In the genomic region with DNA sequence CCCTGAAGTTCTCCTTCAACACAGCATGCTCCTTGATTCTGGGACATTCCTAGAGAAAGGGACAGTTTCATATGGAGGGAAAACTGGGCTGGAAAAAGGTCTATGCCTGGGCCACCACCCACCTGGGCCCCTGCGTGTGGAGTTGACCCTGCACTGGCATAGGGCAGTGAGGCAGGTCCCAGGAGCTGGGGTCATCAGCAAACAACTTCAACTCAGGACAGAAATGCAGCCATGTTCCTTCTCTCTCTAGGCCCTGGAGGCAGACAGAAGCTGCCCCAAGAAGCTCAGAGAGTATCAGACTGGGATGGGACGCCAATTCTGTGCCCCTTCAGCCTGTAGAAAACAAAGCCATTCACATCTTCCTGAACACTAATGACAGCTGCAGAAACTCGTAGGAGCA, we compare ENCODE assay signal across 21 cellular contexts.
"Had no signal": no experiment of that assay in that cellular context is flagged by ENCODE, and none has a peak within 500 bp of the region (broad histone marks: within the 10 kb centered on the region; RNA-seq: fewer than 3 reads in every experiment).

No MANE protein-coding gene starts in this region.

- H3K4me3 Mint-ChIP-seq: endodermal cell; naive thymus-derived CD8-positive, alpha-beta T cell; stimulated activated effector memory CD8-positive, alpha-beta T cell treated with anti-CD3 and anti-CD28 coated beads, Interleukin-12 subunit alpha, Interleukin-12 subunit beta, amount 100 ng/mL, for 72 hours; type B pancreatic cell had no signal

- H3K27ac Mint-ChIP-seq: endodermal cell; naive thymus-derived CD8-positive, alpha-beta T cell; stimulated activated effector memory CD8-positive, alpha-beta T cell treated with anti-CD3 and anti-CD28 coated beads, Interleukin-12 subunit alpha, Interleukin-12 subunit beta, amount 100 ng/mL, for 72 hours; type B pancreatic cell had no signal

- H3K4me1 ChIP-seq: suprapubic skin, thyroid gland had no signal

- DNase-seq: cerebellar nuclear complex; effector CD4-positive, alpha-beta T cell; endodermal cell; erythroblast; foreskin melanocyte; left colon; mesendoderm; naive thymus-derived CD8-positive, alpha-beta T cell; small intestine; stimulated activated CD4-positive, alpha-beta T cell treated with anti-CD3 and anti-CD28 coated beads, Interleukin-2, amount 100 ng/mL, for 48 hours; stimulated activated naive CD8-positive, alpha-beta T cell treated with anti-CD3 and anti-CD28 coated beads, Interleukin-15, Interleukin-2, amounts not matched to agents 100 U/mL and 50 U/mL, for 24 hours; thyroid gland had no signal

- H3K9me3 ChIP-seq: neutrophil, ovary, suprapubic skin, thyroid gland had no signal

- H3K4me3 ChIP-seq: coronary artery, hepatocyte, ovary, suprapubic skin, thyroid gland had no signal

- H3K27me3 ChIP-seq: hepatocyte, neutrophil, ovary, suprapubic skin, thyroid gland had no signal

- H3K9me3 Mint-ChIP-seq: endodermal cell, type B pancreatic cell had no signal

- H3K36me3 ChIP-seq: neutrophil, ovary, suprapubic skin, thyroid gland had no signal

- FAIRE-seq: endothelial cell of umbilical vein, small intestine, urothelium cell line had no signal

- H3K36me3 Mint-ChIP-seq: type B pancreatic cell had no signal

- H3K27ac ChIP-seq: coronary artery, hepatocyte, neutrophil, ovary, suprapubic skin, thyroid gland had no signal
